Comparison of ENCODE assay signal across 12 cellular contexts in genomic region chr1:181113061-181113695, GRCh38. TPM values are rescaled to one million over a fixed set of nuclear protein-coding genes. Genes with fewer than 3 reads are reported as not detected.
DNase-seq lines count a peak whose midpoint lies in the region; ATAC-seq, FAIRE-seq and TF ChIP-seq lines count a peak whose summit lies in the region.
"Had no signal": no experiment of that assay in that cellular context is flagged by ENCODE, and none has a peak within 500 bp of the region (broad histone marks: within the 10 kb centered on the region; RNA-seq: fewer than 3 reads in every experiment).

No MANE protein-coding gene starts in this region.

- no peaks in the 10 kb centered on the region for H3K9me3 Mint-ChIP-seq in astrocyte (ENCODE audit: unreplicated experiment)

- H3K27ac Mint-ChIP-seq in astrocyte (ENCODE audit: unreplicated experiment), result peak overlapping the region; percentile 91

- TF ChIP-seq POLR2A in upper lobe of left lung (IDR thresholded peaks at IDR 0.05), result no peak

- H3K9ac ChIP-seq in astrocyte (ENCODE audit: low read length), result peak overlapping the region; percentile 17

- H3K27me3 ChIP-seq in astrocyte (ENCODE audit: insufficient read depth, low read length), result no peaks in the 10 kb centered on the region
- no peaks in the 10 kb centered on the region for H3K27me3 ChIP-seq in upper lobe of left lung

- H3K9me3 ChIP-seq in astrocyte (ENCODE audit: insufficient read depth, low read depth, low read length), result no peaks in the 10 kb centered on the region
- no peaks in the 10 kb centered on the region for H3K9me3 ChIP-seq in upper lobe of left lung

- 69 to 74% methylated on average over 4 to 7 of the region's 7 CpGs for WGBS in upper lobe of left lung, 2 donors

- H4K20me1 ChIP-seq in astrocyte (ENCODE audit: insufficient read depth, low read length), result no peaks in the 10 kb centered on the region

- H3K4me2 ChIP-seq in astrocyte (ENCODE audit: low read length), result peak overlapping the region; percentile 59

- DNase-seq in DMS53 (lab: John Stamatoyannopoulos, UW) (peak; percentile 43), DMS53 treated with DMSO at 0.1 percent for 48 hours (lab: John Stamatoyannopoulos, UW; ENCODE audit: unreplicated experiment) (no peak), astrocyte (ENCODE audit: low read depth) (peak; percentile 52), iris pigment epithelial cell (ENCODE audit: low read depth) (peak; percentile 63), upper lobe of left lung (peak in 1 of 2 donors; percentile 31), retina (no peak), T-helper 9 cell (no peak)
- DNase-seq: activated gamma-delta T cell, head of caudate nucleus, NCI-H1105 treated with DMSO at 0.1 percent for 48 hours had no signal

- H2AFZ ChIP-seq in astrocyte (ENCODE audit: low read depth, low read length), result peak overlapping the region; percentile 32

- H3K27me3 Mint-ChIP-seq in astrocyte (ENCODE audit: low read depth, unreplicated experiment), result peaks cover 5% of the 10 kb centered on the region

- FAIRE-seq in astrocyte (lab: Jason Lieb, UNC), result no peak
- FAIRE-seq: A204.1 had no signal

- no peaks in the 10 kb centered on the region for H3K79me2 ChIP-seq in astrocyte (ENCODE audit: insufficient read depth, low read length)

- H3K4me3 Mint-ChIP-seq in astrocyte (ENCODE audit: unreplicated experiment), result no peak overlapping the region

- H3K4me3 ChIP-seq in astrocyte (ENCODE audit: insufficient read depth, low read depth, low read length) (no peak overlapping the region), upper lobe of left lung (no peak overlapping the region)

- H3K27ac ChIP-seq in astrocyte (ENCODE audit: low read depth, low read length) (peak overlapping the region; percentile 69), upper lobe of left lung (peak overlapping the region; percentile 4 to 72 (median 61))

- H3K4me1 Mint-ChIP-seq in astrocyte (ENCODE audit: low read depth, unreplicated experiment), result peaks cover 37% of the 10 kb centered on the region

- no peak for TF ChIP-seq EP300 in upper lobe of left lung (IDR thresholded peaks at IDR 0.05)

- H3K36me3 Mint-ChIP-seq in astrocyte (ENCODE audit: low read depth, unreplicated experiment), result no peaks in the 10 kb centered on the region

- peak in 1 of 2 donors; percentile 22 for ATAC-seq in upper lobe of left lung (ENCODE audit: low FRiP score in 2 of 2)
- no peak for ATAC-seq in HG02885 (IDR thresholded peaks at IDR 0.05; ENCODE audit: poor library complexity, unreplicated experiment)

- TF ChIP-seq CTCF in astrocyte (IDR thresholded peaks at IDR 0.05; ENCODE audit: insufficient read depth, low read depth, low read length), result no peak
- TF ChIP-seq CTCF in upper lobe of left lung (IDR thresholded peaks at IDR 0.05), result no peak

- H3K36me3 ChIP-seq in astrocyte (ENCODE audit: insufficient read depth, low read length) (no peaks in the 10 kb centered on the region), upper lobe of left lung (no peaks in the 10 kb centered on the region)

- H3K4me1 ChIP-seq in astrocyte (ENCODE audit: insufficient read depth, low read length) (peaks cover 25% of the 10 kb centered on the region), upper lobe of left lung (peaks cover 27 to 39% (median 33%) of the 10 kb centered on the region in 4 donors)

RNA-seq across cellular contexts. Expression of gene IER5, which starts 24.7 kb away (rescaled TPM):
- total RNA-seq in astrocyte (23.2 and 28.3 TPM in 2 replicates), upper lobe of left lung (10 to 100 TPM; 15.0 to 43.6 (median 26.1) TPM)

Comparison
In these comparisons a context has a peak if more than half of its experiments do, and no peak if none do; other contexts are left out.
1. DNase-seq: peak in DMS53 (single experiment), astrocyte (single experiment) and iris pigment epithelial cell (single experiment); none in DMS53 treated with DMSO at 0.1 percent for 48 hours (single experiment), retina (single experiment) and T-helper 9 cell (single experiment).